Comparison of ENCODE assay signal across 8 cellular contexts in the genomic region with DNA sequence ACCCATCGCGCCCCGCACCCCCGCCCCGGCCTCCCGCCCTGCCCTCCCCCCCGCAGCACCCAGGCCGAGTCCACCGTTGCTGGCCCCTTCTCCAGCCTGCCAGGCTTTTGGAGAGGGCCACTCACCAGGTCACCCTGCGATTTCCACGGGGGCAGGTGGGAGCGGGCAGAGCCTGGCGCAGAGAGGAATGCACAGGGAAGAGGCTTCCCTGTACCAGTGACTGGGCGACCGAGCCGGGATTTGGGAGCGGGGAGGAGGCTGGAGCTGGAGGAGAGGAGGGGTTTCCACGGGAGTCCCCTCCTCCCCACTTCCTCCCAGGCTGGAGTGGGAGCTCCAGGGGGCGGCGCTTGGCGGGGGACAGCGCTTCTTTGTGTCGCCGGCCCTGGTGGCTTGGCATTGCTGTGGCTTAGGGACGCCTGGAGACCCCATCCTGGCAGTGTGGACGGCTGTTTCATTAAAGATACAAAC. TPM values are rescaled to one million over a fixed set of nuclear protein-coding genes. Genes with fewer than 3 reads are reported as not detected.
DNase-seq lines count a peak whose midpoint lies in the region; ATAC-seq and TF ChIP-seq lines count a peak whose summit lies in the region.

No MANE protein-coding gene starts in this region.

- peak overlapping the region; percentile 34 for H3K4me3 Mint-ChIP-seq in central memory CD8-positive, alpha-beta T cell
- no peak overlapping the region for H3K4me3 Mint-ChIP-seq in T-helper 17 cell

- H3K9me3 ChIP-seq in sigmoid colon (no peaks in the 10 kb centered on the region), T-helper 17 cell (ENCODE audit: control insufficient read depth, low read length, poor library complexity, severe bottlenecking) (no peaks in the 10 kb centered on the region)

- H3K27me3 Mint-ChIP-seq in central memory CD8-positive, alpha-beta T cell = peaks cover 24% of the 10 kb centered on the region
- H3K27me3 Mint-ChIP-seq in T-helper 17 cell = peaks cover 27% of the 10 kb centered on the region

- H3K27ac ChIP-seq in sigmoid colon = peak overlapping the region; percentile 76 to 89 (median 84)

- peaks cover 21% of the 10 kb centered on the region for H3K4me1 Mint-ChIP-seq in central memory CD8-positive, alpha-beta T cell
- H3K4me1 Mint-ChIP-seq in T-helper 17 cell = peaks cover 21% of the 10 kb centered on the region

- no peak for TF ChIP-seq CTCF in sigmoid colon (IDR thresholded peaks at IDR 0.05)

- peaks cover 0 to 49% (median 24%) of the 10 kb centered on the region in 4 donors for H3K4me1 ChIP-seq in sigmoid colon

- peak overlapping the region; percentile 55 to 71 (median 67) for H3K4me3 ChIP-seq in sigmoid colon

- TF ChIP-seq EP300 in sigmoid colon (IDR thresholded peaks at IDR 0.05) = no peak

- 3 to 7% methylated on average over 26 of the region's 26 CpGs for WGBS in sigmoid colon, 2 donors

- no peaks in the 10 kb centered on the region for H3K36me3 Mint-ChIP-seq in central memory CD8-positive, alpha-beta T cell (ENCODE audit: insufficient read depth)
- H3K36me3 Mint-ChIP-seq in T-helper 17 cell (ENCODE audit: low read depth) = peaks cover 5% of the 10 kb centered on the region

- intact Hi-C loops in sigmoid colon (cut with DNase I) = loop anchor here (2.0 to 5.0 kb wide), 2 partner anchors 18 to 110 kb away; no protein-coding TSS in a partner anchor

- no peaks in the 10 kb centered on the region for H3K27me3 ChIP-seq in sigmoid colon

- H3K36me3 ChIP-seq in sigmoid colon = no peaks in the 10 kb centered on the region

- ATAC-seq in central memory CD8-positive, alpha-beta T cell (replicated peaks; ENCODE audit: extremely low read depth, poor library complexity, severe bottlenecking) = no peak
- ATAC-seq in T-helper 17 cell = no peak

- DNase-seq in DMS153 treated with DMSO at 0.1 percent for 48 hours (lab: John Stamatoyannopoulos, UW; ENCODE audit: unreplicated experiment) (peak; percentile 50), NCI-H1694 treated with DMSO at 0.1 percent for 48 hours (lab: John Stamatoyannopoulos, UW) (peak; percentile 24), iPS-NIHi11 (ENCODE audit: low spot score) (peak; percentile 52), sigmoid colon (peak; percentile 86), T-helper 17 cell (no peak), activated gamma-delta T cell treated with Interleukin-2 at 50 U/mL for 16 hours (no peak), SIG-M5 (lab: John Stamatoyannopoulos, UW) (no peak)
- DNase-seq in central memory CD8-positive, alpha-beta T cell (ENCODE audit: low spot score in 2 of 2) = no peak

- peak overlapping the region; percentile 73 for H3K27ac Mint-ChIP-seq in central memory CD8-positive, alpha-beta T cell (ENCODE audit: low read depth)
- H3K27ac Mint-ChIP-seq in T-helper 17 cell = no peak overlapping the region

- TF ChIP-seq POLR2A in sigmoid colon (IDR thresholded peaks at IDR 0.05) = no peak

- H3K9me3 Mint-ChIP-seq in central memory CD8-positive, alpha-beta T cell = no peaks in the 10 kb centered on the region

RNA-seq across cellular contexts. Expression of gene TCAF1, which starts 19.3 kb away (rescaled TPM):
- total RNA-seq in sigmoid colon = 10 to 100 TPM; 40.8 to 56.8 (median 48.2) TPM
- polyA plus RNA-seq in sigmoid colon = 10 to 100 TPM; 12.3 to 18.0 (median 14.4) TPM
- 10 to 100 TPM in 1 of 2 donors, 1 to 10 TPM in 1; 9.5 to 10.9 TPM for total RNA-seq in T-helper 17 cell

RNA-seq across cellular contexts. Expression of gene OR2F2, which starts 52.4 kb away (rescaled TPM):
- not detected for total RNA-seq in sigmoid colon
- polyA plus RNA-seq in sigmoid colon = not detected
- total RNA-seq in T-helper 17 cell = not detected

Comparison
In these comparisons a context has a peak if more than half of its experiments do, and no peak if none do; other contexts are left out.
1. DNase-seq: peak in DMS153 treated with DMSO at 0.1 percent for 48 hours (single experiment), NCI-H1694 treated with DMSO at 0.1 percent for 48 hours (single experiment), iPS-NIHi11 (single experiment) and sigmoid colon (single experiment); none in central memory CD8-positive, alpha-beta T cell (0 of 2), T-helper 17 cell (0 of 3), activated gamma-delta T cell treated with Interleukin-2 at 50 U/mL for 16 hours (single experiment) and SIG-M5 (single experiment).